ENCODE assay signal across 9 cellular contexts in the genomic region with DNA sequence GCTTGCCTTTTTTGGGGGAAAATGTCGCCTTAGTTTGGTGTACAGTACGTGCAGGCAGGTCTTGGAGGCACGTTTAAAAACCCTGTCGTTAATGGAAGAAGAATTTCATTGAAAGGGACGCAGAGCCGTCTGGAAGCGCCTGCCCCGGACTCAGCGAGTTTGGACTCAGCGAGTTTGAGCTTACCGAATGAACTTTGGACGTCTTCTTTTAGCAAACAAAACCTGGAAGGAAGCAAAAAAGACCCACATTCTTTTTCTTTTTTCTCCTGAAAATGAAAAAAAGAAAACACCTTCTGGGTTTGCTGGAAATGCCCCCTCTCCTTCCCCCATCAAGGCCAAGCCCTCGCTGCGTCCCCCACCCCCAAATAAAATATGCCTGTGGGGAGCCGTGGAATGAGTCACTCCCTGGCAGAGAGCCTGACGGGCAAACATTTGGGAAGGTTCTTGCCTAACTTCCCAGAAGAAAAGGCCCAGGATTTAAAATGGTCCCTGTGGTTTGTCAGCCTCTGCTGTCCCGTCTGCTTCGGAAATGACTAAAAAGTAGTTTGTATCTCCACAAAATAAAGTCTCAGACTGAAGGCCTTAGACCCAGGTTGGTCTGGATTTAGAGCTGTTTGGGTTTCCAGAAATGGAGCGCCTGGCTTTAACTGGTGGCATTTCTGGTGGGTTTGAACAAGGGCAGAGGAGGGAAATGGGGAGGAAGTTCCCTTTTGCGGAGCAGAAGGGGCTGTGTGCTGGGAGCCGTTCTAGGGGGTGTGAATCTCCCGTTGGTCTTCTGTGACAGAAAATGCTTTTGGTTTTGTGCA. TPM values are rescaled to one million over a fixed set of nuclear protein-coding genes. Genes with fewer than 3 reads are reported as not detected.
DNase-seq lines count a peak whose midpoint lies in the region; ATAC-seq, FAIRE-seq and TF ChIP-seq lines count a peak whose summit lies in the region.
"Had no signal": no experiment of that assay in that cellular context is flagged by ENCODE, and none has a peak within 500 bp of the region (broad histone marks: within the 10 kb centered on the region; RNA-seq: fewer than 3 reads in every experiment).

No MANE protein-coding gene starts in this region.

- H3K27ac Mint-ChIP-seq in T-helper 2 cell treated with Interferon-gamma antibody and Interleukin-4, amounts not matched to agents 5 μg/mL and 100 μg/mL, for 36 hours, result peak overlapping the region; percentile 91
- H3K27ac Mint-ChIP-seq in mesothelial cell of epicardium, result peak overlapping the region; percentile 91

- peaks cover 58% of the 10 kb centered on the region for H3K79me2 ChIP-seq in PC-9 (ENCODE audit: low read depth)

- H3K27me3 Mint-ChIP-seq in T-helper 2 cell treated with Interferon-gamma antibody and Interleukin-4, amounts not matched to agents 5 μg/mL and 100 μg/mL, for 36 hours (ENCODE audit: low read depth), result no peaks in the 10 kb centered on the region
- peaks cover 4% of the 10 kb centered on the region for H3K27me3 Mint-ChIP-seq in mesothelial cell of epicardium (ENCODE audit: low read depth)

- BruUV-seq in PC-9 (replicated peaks; lab: Mats Ljungman, UMichigan), result TSS peak; percentile 47

- CTCF ChIA-PET in PC-9 (lab: Charles Lee), result no interaction called here

- H3K4me1 ChIP-seq in PC-9 (replicated peaks; ENCODE audit: insufficient read depth), result peaks cover 43% of the 10 kb centered on the region

- peaks cover 13% of the 10 kb centered on the region for H3K36me3 Mint-ChIP-seq in T-helper 2 cell treated with Interferon-gamma antibody and Interleukin-4, amounts not matched to agents 5 μg/mL and 100 μg/mL, for 36 hours (ENCODE audit: low read depth)
- no peaks in the 10 kb centered on the region for H3K36me3 Mint-ChIP-seq in mesothelial cell of epicardium

- POLR2A ChIA-PET in PC-9 (lab: Charles Lee; ENCODE audit: unreplicated experiment), result interaction anchor here (0.6 to 0.7 kb wide), 2 partner anchors 26 to 161 kb away, joined by 4 to 9 read pairs; no protein-coding TSS in a partner anchor

- peaks cover 40% of the 10 kb centered on the region for H3F3A ChIP-seq in PC-9 (ENCODE audit: insufficient read depth, low read depth)

- no peaks in the 10 kb centered on the region for H3K27me3 ChIP-seq in PC-9 (ENCODE audit: insufficient read depth, low read depth)
- no peaks in the 10 kb centered on the region for H3K27me3 ChIP-seq in dorsolateral prefrontal cortex

- peaks cover 25% of the 10 kb centered on the region for H4K20me1 ChIP-seq in PC-9 (ENCODE audit: insufficient read depth)

- DNase-seq in T-helper 2 cell treated with Interferon-gamma antibody and Interleukin-4, amounts not matched to agents 5 μg/mL and 100 μg/mL, for 36 hours (ENCODE audit: low spot score), result no peak
- no peak for DNase-seq in T-helper 2 cell
- peak; percentile 79 to 82 for DNase-seq in PC-9
- DNase-seq in dorsolateral prefrontal cortex, result no peak
- DNase-seq in mesothelial cell of epicardium (ENCODE audit: low spot score in 2 of 2, unreplicated experiment in 2 of 2), result no peak
- peak; percentile 73 for DNase-seq in urothelium cell line (ENCODE audit: low spot score)

- H3K9me2 ChIP-seq in PC-9 (ENCODE audit: insufficient read depth), result no peaks in the 10 kb centered on the region

- ATAC-seq in HG03378 (IDR thresholded peaks at IDR 0.05; ENCODE audit: unreplicated experiment), result no peak
- ATAC-seq in HG03354 (IDR thresholded peaks at IDR 0.05; ENCODE audit: poor library complexity, severe bottlenecking, unreplicated experiment), result no peak

- no peaks in the 10 kb centered on the region for H3K9me3 Mint-ChIP-seq in T-helper 2 cell treated with Interferon-gamma antibody and Interleukin-4, amounts not matched to agents 5 μg/mL and 100 μg/mL, for 36 hours
- H3K9me3 Mint-ChIP-seq in mesothelial cell of epicardium, result no peaks in the 10 kb centered on the region

- FAIRE-seq in urothelium cell line (lab: Jason Lieb, UNC), result no peak
- FAIRE-seq: G401.6 had no signal

- no peaks in the 10 kb centered on the region for H3K9me3 ChIP-seq in PC-9 (ENCODE audit: insufficient read depth, low read depth)

- intact Hi-C loops in PC-9 (cut with micrococcal nuclease; ENCODE audit: unreplicated experiment) (loop anchor here (1.0 to 10.0 kb wide), 7 partner anchors 27 to 215 kb away; no protein-coding TSS in a partner anchor), dorsolateral prefrontal cortex (cut with DNase I) (loop anchor here in 1 of 2 donors (5.0 kb wide), 1 partner anchor 37 kb away; no protein-coding TSS in a partner anchor)

- TF ChIP-seq CTCF in PC-9 (conservative IDR thresholded peaks at IDR 0.05), result no peak
- TF ChIP-seq CTCF in dorsolateral prefrontal cortex (IDR thresholded peaks at IDR 0.05 in 54 of 56, conservative IDR thresholded peaks at IDR 0.05 in 2 of 56; ENCODE audit: low read depth in 1 of 56, partially characterized antibody in 56 of 56), result no peak
- no peak for TF ChIP-seq CTCF in mesothelial cell of epicardium (IDR thresholded peaks at IDR 0.05; ENCODE audit: unreplicated experiment)

- peak overlapping the region; percentile 92 for H3K4me2 ChIP-seq in PC-9

- H3K4me3 Mint-ChIP-seq in T-helper 2 cell treated with Interferon-gamma antibody and Interleukin-4, amounts not matched to agents 5 μg/mL and 100 μg/mL, for 36 hours, result peak overlapping the region; percentile 98
- H3K4me3 Mint-ChIP-seq in mesothelial cell of epicardium, result peak overlapping the region; percentile 87

- H3K4me3 ChIP-seq in PC-9 (peak overlapping the region; percentile 72), dorsolateral prefrontal cortex (peak overlapping the region in 58 of 59 donors; percentile 59 to 91 (median 76))

- peak overlapping the region; percentile 75; the same call in 1 of the 2 replicates for H2AFZ ChIP-seq in PC-9

- H3K4me1 Mint-ChIP-seq in T-helper 2 cell treated with Interferon-gamma antibody and Interleukin-4, amounts not matched to agents 5 μg/mL and 100 μg/mL, for 36 hours (ENCODE audit: low read depth), result peaks cover 43% of the 10 kb centered on the region
- peaks cover 45% of the 10 kb centered on the region for H3K4me1 Mint-ChIP-seq in mesothelial cell of epicardium

- peak overlapping the region; percentile 72 for H3K27ac ChIP-seq in PC-9
- H3K27ac ChIP-seq in dorsolateral prefrontal cortex, result peak overlapping the region in 57 of 59 donors; percentile 11 to 95 (median 81)

- H3K36me3 ChIP-seq in PC-9 (ENCODE audit: low read depth), result no peaks in the 10 kb centered on the region

RNA-seq across cellular contexts. Expression of a gene that starts 1.7 kb away (rescaled TPM):
- total RNA-seq in PC-9 (2021) (48.1 and 57.9 TPM in 2 replicates), dorsolateral prefrontal cortex (100 to 1,000 TPM in 3 of 120 experiments, 10 to 100 TPM in 117; 31.2 to 112 (median 51.6) TPM), mesothelial cell of epicardium (40.5 to 45.5 TPM (median 42.9 TPM) in 3 replicates)

Comparison
In these comparisons a context has a peak if more than half of its experiments do, and no peak if none do; other contexts are left out.
1. DNase-seq: peak in PC-9 (2 of 2) and urothelium cell line (single experiment); none in T-helper 2 cell treated with Interferon-gamma antibody and Interleukin-4, amounts not matched to agents 5 μg/mL and 100 μg/mL, for 36 hours (single experiment), T-helper 2 cell (0 of 5), dorsolateral prefrontal cortex (0 of 10) and mesothelial cell of epicardium (0 of 2).